Comparison of ENCODE assay signal across 14 cellular contexts in genomic region chr2:10400002-10400401, GRCh38. TPM values are rescaled to one million over a fixed set of nuclear protein-coding genes. Genes with fewer than 3 reads are reported as not detected.
DNase-seq lines count a peak whose midpoint lies in the region; ATAC-seq and TF ChIP-seq lines count a peak whose summit lies in the region.
"Had no signal": no experiment of that assay in that cellular context is flagged by ENCODE, and none has a peak within 500 bp of the region (broad histone marks: within the 10 kb centered on the region; RNA-seq: fewer than 3 reads in every experiment).

No MANE protein-coding gene starts in this region.

- peaks cover 38% of the 10 kb centered on the region for H3K4me1 ChIP-seq in vagina

- intact Hi-C loops in activated T-helper 2 cell treated with anti-CD3 and anti-CD28 coated beads, Interferon-gamma antibody, Interleukin-2, Interleukin-4, amounts not matched to agents 10 μg/mL and 5 μg/mL and 100 μg/mL, durations not matched to agents 14 hours and 24 hours and 36 hours (cut with micrococcal nuclease), result no loop called here
- intact Hi-C loops in vagina (cut with DNase I), result loop anchor here (5.0 kb wide), 1 partner anchor 98 kb away; the partner anchor contains the start of gene HPCAL1

- no peaks in the 10 kb centered on the region for H3K27me3 ChIP-seq in vagina
- H3K27me3 ChIP-seq: ascending aorta had no signal

- no peak for DNase-seq in stimulated activated naive CD8-positive, alpha-beta T cell treated with anti-CD3 and anti-CD28 coated beads, Interleukin-15, Interleukin-2, amounts not matched to agents 100 U/mL and 50 U/mL, for 24 hours
- DNase-seq in activated T-helper 2 cell treated with anti-CD3 and anti-CD28 coated beads, Interferon-gamma antibody, Interleukin-2, Interleukin-4, amounts not matched to agents 10 μg/mL and 5 μg/mL and 100 μg/mL, durations not matched to agents 14 hours and 24 hours and 36 hours (ENCODE audit: low spot score), result no peak
- no peak for DNase-seq in naive thymus-derived CD8-positive, alpha-beta T cell
- DNase-seq in vagina (ENCODE audit: extremely low spot score in 2 of 2) (no peak), endothelial cell (ENCODE audit: low spot score) (no peak)
- DNase-seq: activated CD8-positive, alpha-beta memory T cell treated with anti-CD3 and anti-CD28 coated beads for 24 hours; effector CD8-positive, alpha-beta T cell; psoas muscle; stimulated activated CD4-positive, alpha-beta T cell treated with anti-CD3 and anti-CD28 coated beads, Interleukin-4, amount 100 ng/mL, for 1 hour had no signal

- H3K36me3 Mint-ChIP-seq in stimulated activated naive CD8-positive, alpha-beta T cell treated with anti-CD3 and anti-CD28 coated beads, Interleukin-15, Interleukin-2, amounts not matched to agents 100 ng/mL and 50 ng/mL, for 24 hours (ENCODE audit: low read depth), result peaks cover 35% of the 10 kb centered on the region
- H3K36me3 Mint-ChIP-seq in activated T-helper 2 cell treated with anti-CD3 and anti-CD28 coated beads, Interferon-gamma antibody, Interleukin-2, Interleukin-4, amounts not matched to agents 10 μg/mL and 5 μg/mL and 100 μg/mL, durations not matched to agents 14 hours and 24 hours and 36 hours (ENCODE audit: low read depth), result peaks cover 51% of the 10 kb centered on the region
- H3K36me3 Mint-ChIP-seq in naive thymus-derived CD8-positive, alpha-beta T cell, result peaks cover 4 to 50% (median 7%) of the 10 kb centered on the region in 3 donors
- peaks cover 29% of the 10 kb centered on the region for H3K36me3 Mint-ChIP-seq in endothelial cell (ENCODE audit: low read depth, unreplicated experiment)

- no peaks in the 10 kb centered on the region for H3K36me3 ChIP-seq in vagina
- H3K36me3 ChIP-seq: ascending aorta had no signal

- H3K27me3 Mint-ChIP-seq in stimulated activated naive CD8-positive, alpha-beta T cell treated with anti-CD3 and anti-CD28 coated beads, Interleukin-15, Interleukin-2, amounts not matched to agents 100 ng/mL and 50 ng/mL, for 24 hours, result no peaks in the 10 kb centered on the region
- no peaks in the 10 kb centered on the region for H3K27me3 Mint-ChIP-seq in activated T-helper 2 cell treated with anti-CD3 and anti-CD28 coated beads, Interferon-gamma antibody, Interleukin-2, Interleukin-4, amounts not matched to agents 10 μg/mL and 5 μg/mL and 100 μg/mL, durations not matched to agents 14 hours and 24 hours and 36 hours (ENCODE audit: low read depth)
- H3K27me3 Mint-ChIP-seq in naive thymus-derived CD8-positive, alpha-beta T cell, result no peaks in the 10 kb centered on the region
- H3K27me3 Mint-ChIP-seq in endothelial cell (ENCODE audit: unreplicated experiment), result peaks cover 14% of the 10 kb centered on the region

- TF ChIP-seq CTCF in vagina (IDR thresholded peaks at IDR 0.05) (no peak), endothelial cell (IDR thresholded peaks at IDR 0.05; ENCODE audit: unreplicated experiment) (no peak)

- H3K9me3 Mint-ChIP-seq in stimulated activated naive CD8-positive, alpha-beta T cell treated with anti-CD3 and anti-CD28 coated beads, Interleukin-15, Interleukin-2, amounts not matched to agents 100 ng/mL and 50 ng/mL, for 24 hours, result no peaks in the 10 kb centered on the region
- no peaks in the 10 kb centered on the region for H3K9me3 Mint-ChIP-seq in activated T-helper 2 cell treated with anti-CD3 and anti-CD28 coated beads, Interferon-gamma antibody, Interleukin-2, Interleukin-4, amounts not matched to agents 10 μg/mL and 5 μg/mL and 100 μg/mL, durations not matched to agents 14 hours and 24 hours and 36 hours
- peaks cover 0 to 4% (median 0%) of the 10 kb centered on the region in 9 donors for H3K9me3 Mint-ChIP-seq in naive thymus-derived CD8-positive, alpha-beta T cell
- no peaks in the 10 kb centered on the region for H3K9me3 Mint-ChIP-seq in endothelial cell (ENCODE audit: unreplicated experiment)

- no peak for TF ChIP-seq POLR2A in vagina (IDR thresholded peaks at IDR 0.05)

- H3K4me3 ChIP-seq in vagina, result no peak overlapping the region
- H3K4me3 ChIP-seq: ascending aorta, psoas muscle had no signal

- POLR2A ChIA-PET in naive thymus-derived CD8-positive, alpha-beta T cell (lab: Charles Lee), result no interaction called here

- H3K4me1 Mint-ChIP-seq in stimulated activated naive CD8-positive, alpha-beta T cell treated with anti-CD3 and anti-CD28 coated beads, Interleukin-15, Interleukin-2, amounts not matched to agents 100 ng/mL and 50 ng/mL, for 24 hours (ENCODE audit: low read depth), result peaks cover 61% of the 10 kb centered on the region
- peaks cover 33% of the 10 kb centered on the region for H3K4me1 Mint-ChIP-seq in activated T-helper 2 cell treated with anti-CD3 and anti-CD28 coated beads, Interferon-gamma antibody, Interleukin-2, Interleukin-4, amounts not matched to agents 10 μg/mL and 5 μg/mL and 100 μg/mL, durations not matched to agents 14 hours and 24 hours and 36 hours (ENCODE audit: low read depth)
- peaks cover 36 to 67% (median 53%) of the 10 kb centered on the region in 4 donors for H3K4me1 Mint-ChIP-seq in naive thymus-derived CD8-positive, alpha-beta T cell
- H3K4me1 Mint-ChIP-seq in endothelial cell (ENCODE audit: unreplicated experiment), result peaks cover 47% of the 10 kb centered on the region

- peak overlapping the region; percentile 68 for H3K27ac Mint-ChIP-seq in stimulated activated naive CD8-positive, alpha-beta T cell treated with anti-CD3 and anti-CD28 coated beads, Interleukin-15, Interleukin-2, amounts not matched to agents 100 ng/mL and 50 ng/mL, for 24 hours
- H3K27ac Mint-ChIP-seq in activated T-helper 2 cell treated with anti-CD3 and anti-CD28 coated beads, Interferon-gamma antibody, Interleukin-2, Interleukin-4, amounts not matched to agents 10 μg/mL and 5 μg/mL and 100 μg/mL, durations not matched to agents 14 hours and 24 hours and 36 hours, result peak overlapping the region; percentile 64
- peak overlapping the region; percentile 60 to 97 (median 93) for H3K27ac Mint-ChIP-seq in naive thymus-derived CD8-positive, alpha-beta T cell
- H3K27ac Mint-ChIP-seq in endothelial cell (ENCODE audit: unreplicated experiment), result no peak overlapping the region

- peak overlapping the region; percentile 0 for H3K4me3 Mint-ChIP-seq in stimulated activated naive CD8-positive, alpha-beta T cell treated with anti-CD3 and anti-CD28 coated beads, Interleukin-15, Interleukin-2, amounts not matched to agents 100 ng/mL and 50 ng/mL, for 24 hours
- no peak overlapping the region for H3K4me3 Mint-ChIP-seq in activated T-helper 2 cell treated with anti-CD3 and anti-CD28 coated beads, Interferon-gamma antibody, Interleukin-2, Interleukin-4, amounts not matched to agents 10 μg/mL and 5 μg/mL and 100 μg/mL, durations not matched to agents 14 hours and 24 hours and 36 hours (ENCODE audit: low read depth)
- H3K4me3 Mint-ChIP-seq in naive thymus-derived CD8-positive, alpha-beta T cell, result peak overlapping the region in 6 of 10 donors; percentile 31 to 68 (median 53)
- no peak overlapping the region for H3K4me3 Mint-ChIP-seq in endothelial cell (ENCODE audit: unreplicated experiment)

- H3K27ac ChIP-seq in vagina, result peak overlapping the region; percentile 1
- H3K27ac ChIP-seq: C4-2B had no signal

- no peaks in the 10 kb centered on the region for H3K9me3 ChIP-seq in vagina
- H3K9me3 ChIP-seq: ascending aorta, psoas muscle had no signal

- ATAC-seq in stimulated activated naive CD8-positive, alpha-beta T cell treated with anti-CD3 and anti-CD28 coated beads, Interleukin-15, Interleukin-2, amounts not matched to agents 100 U/mL and 50 U/mL, for 24 hours, result no peak
- no peak for ATAC-seq in naive thymus-derived CD8-positive, alpha-beta T cell
- ATAC-seq in HG02938 (IDR thresholded peaks at IDR 0.05; ENCODE audit: unreplicated experiment) (no peak), SK-N-SH treated with all-trans-retinoic acid at 6 μM for 48 hours (no peak)
- ATAC-seq: psoas muscle had no signal

TF ChIP-seq in SK-N-SH treated with all-trans-retinoic acid at 6 μM for 48 hours, 23 proteins besides CTCF, POLR2A, EP300 and RAD21 (continues in another document):
- TF ChIP-seq OSR1 (CRISPR knock-in tag; IDR thresholded peaks at IDR 0.05) (no peak), PPARA (CRISPR knock-in tag; IDR thresholded peaks at IDR 0.05; ENCODE audit: borderline replicate concordance) (no peak), CSDC2 (CRISPR knock-in tag; IDR thresholded peaks at IDR 0.05) (no peak), ISL1 (CRISPR knock-in tag; IDR thresholded peaks at IDR 0.05) (no peak), ZNF70 (CRISPR knock-in tag; IDR thresholded peaks at IDR 0.05) (no peak), POU6F1 (CRISPR knock-in tag; IDR thresholded peaks at IDR 0.05; ENCODE audit: borderline replicate concordance, low read depth) (no peak), CREB5 (CRISPR knock-in tag; IDR thresholded peaks at IDR 0.05; ENCODE audit: low read depth) (no peak), ESRRG (CRISPR knock-in tag; IDR thresholded peaks at IDR 0.05) (no peak), ZC3H10 (CRISPR knock-in tag; IDR thresholded peaks at IDR 0.05) (no peak)

RNA-seq across cellular contexts. Expression of gene ODC1, which starts 48.1 kb away (rescaled TPM):
- 161 and 164 TPM in 2 replicates for total RNA-seq in activated T-helper 2 cell treated with anti-CD3 and anti-CD28 coated beads, Interferon-gamma antibody, Interleukin-2, Interleukin-4, amounts not matched to agents 10 μg/mL and 5 μg/mL and 100 μg/mL, durations not matched to agents 14 hours and 24 hours and 36 hours
- 10 to 100 TPM; 49.2 to 57.1 TPM for total RNA-seq in naive thymus-derived CD8-positive, alpha-beta T cell
- polyA plus RNA-seq in naive thymus-derived CD8-positive, alpha-beta T cell, result 10 to 100 TPM; 44.5 to 70.7 (median 60.9) TPM
- total RNA-seq in vagina, result 34.9 TPM
- 12.1 TPM for total RNA-seq in endothelial cell (ENCODE audit: unreplicated experiment)

Comparison
In these comparisons a context has a peak if more than half of its experiments do, and no peak if none do; other contexts are left out.
1. H3K4me3 Mint-ChIP-seq: peak in stimulated activated naive CD8-positive, alpha-beta T cell treated with anti-CD3 and anti-CD28 coated beads, Interleukin-15, Interleukin-2, amounts not matched to agents 100 ng/mL and 50 ng/mL, for 24 hours (single experiment) and naive thymus-derived CD8-positive, alpha-beta T cell (6 of 10); none in activated T-helper 2 cell treated with anti-CD3 and anti-CD28 coated beads, Interferon-gamma antibody, Interleukin-2, Interleukin-4, amounts not matched to agents 10 μg/mL and 5 μg/mL and 100 μg/mL, durations not matched to agents 14 hours and 24 hours and 36 hours (single experiment) and endothelial cell (single experiment).